1 cellular context compared by ENCODE assay signal in genomic region chr2:116552738-116553419, GRCh38.
TF ChIP-seq lines count a peak whose summit lies in the region.
"Not testable (repeated sequence)": the region's sequence is repeated elsewhere in the genome, so short reads cannot be mapped to it uniquely, and the experiment has no call there.

No MANE protein-coding gene starts in this region.

TF ChIP-seq in HepG2, 621 proteins besides CTCF, POLR2A, EP300 and RAD21 (continued from another document):
- TF ChIP-seq FOXA3 (CRISPR knock-in tag; IDR thresholded peaks at IDR 0.05) = peak; percentile 68
- peak; percentile 87; the same call in 1 of the 2 replicates for TF ChIP-seq ZNF281 (CRISPR knock-in tag; IDR thresholded peaks at IDR 0.05; ENCODE audit: borderline replicate concordance)
- TF ChIP-seq SP5 (CRISPR knock-in tag; IDR thresholded peaks at IDR 0.05; ENCODE audit: borderline replicate concordance, low read depth) = peak; percentile 45
- TF ChIP-seq CEBPB (IDR thresholded peaks at IDR 0.05; ENCODE audit: borderline replicate concordance, low read depth, low read length) = peak; percentile 37; the same call in 1 of the 2 replicates
- not testable (repeated sequence) for TF ChIP-seq SOX6, FOXA1, NONO (IDR thresholded peaks at IDR 0.05)
- TF ChIP-seq SOX6 (CRISPR knock-in tag; IDR thresholded peaks at IDR 0.05) = peak; percentile 53
- 0 out of 2 replicates have a peak, but pooled peaks have one; percentile 45 for TF ChIP-seq BORCS8-MEF2B (CRISPR knock-in tag; IDR thresholded peaks at IDR 0.05)
- TF ChIP-seq MTA1 (CRISPR knock-in tag; IDR thresholded peaks at IDR 0.05; ENCODE audit: borderline replicate concordance) = 0 out of 2 replicates have a peak, but pooled peaks have one; percentile 21
- TF ChIP-seq FOXA1 (CRISPR knock-in tag; IDR thresholded peaks at IDR 0.05) = peak; percentile 67; the same call in 1 of the 2 replicates
- peak; percentile 14; the same call in 1 of the 2 replicates for TF ChIP-seq AHDC1 (CRISPR knock-in tag; IDR thresholded peaks at IDR 0.05; ENCODE audit: borderline replicate concordance)
- TF ChIP-seq TARDBP (CRISPR knock-in tag; IDR thresholded peaks at IDR 0.05) = 0 out of 2 replicates have a peak, but pooled peaks have one; percentile 41
- 0 out of 2 replicates have a peak, but pooled peaks have one; percentile 17 for TF ChIP-seq NONO (CRISPR knock-in tag; conservative IDR thresholded peaks at IDR 0.05)
- peak; percentile 17; the same call in 1 of the 2 replicates for TF ChIP-seq ARID5B (CRISPR knock-in tag; IDR thresholded peaks at IDR 0.05)
- peak; percentile 59 for TF ChIP-seq ZMYM4 (CRISPR knock-in tag; IDR thresholded peaks at IDR 0.05)
